In genomic region chr15:84883916-84884781, GRCh38 we compare ENCODE assay signal across 1 cellular context.
TF ChIP-seq lines count a peak whose summit lies in the region.

A gene with protein sequence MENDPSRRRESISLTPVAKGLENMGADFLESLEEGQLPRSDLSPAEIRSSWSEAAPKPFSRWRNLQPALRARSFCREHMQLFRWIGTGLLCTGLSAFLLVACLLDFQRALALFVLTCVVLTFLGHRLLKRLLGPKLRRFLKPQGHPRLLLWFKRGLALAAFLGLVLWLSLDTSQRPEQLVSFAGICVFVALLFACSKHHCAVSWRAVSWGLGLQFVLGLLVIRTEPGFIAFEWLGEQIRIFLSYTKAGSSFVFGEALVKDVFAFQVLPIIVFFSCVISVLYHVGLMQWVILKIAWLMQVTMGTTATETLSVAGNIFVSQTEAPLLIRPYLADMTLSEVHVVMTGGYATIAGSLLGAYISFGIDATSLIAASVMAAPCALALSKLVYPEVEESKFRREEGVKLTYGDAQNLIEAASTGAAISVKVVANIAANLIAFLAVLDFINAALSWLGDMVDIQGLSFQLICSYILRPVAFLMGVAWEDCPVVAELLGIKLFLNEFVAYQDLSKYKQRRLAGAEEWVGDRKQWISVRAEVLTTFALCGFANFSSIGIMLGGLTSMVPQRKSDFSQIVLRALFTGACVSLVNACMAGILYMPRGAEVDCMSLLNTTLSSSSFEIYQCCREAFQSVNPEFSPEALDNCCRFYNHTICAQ (plus strand): TSS chr15:84884662. CDS start chr15:84887761, 3,099 bp downstream.

TF ChIP-seq in HepG2, 621 proteins besides CTCF, POLR2A, EP300 and RAD21 (continues in another document):
- TF ChIP-seq KDM3A (CRISPR knock-in tag; IDR thresholded peaks at IDR 0.05; ENCODE audit: low read depth) (no peak), ZNF3 (CRISPR knock-in tag; IDR thresholded peaks at IDR 0.05) (no peak), CREM (IDR thresholded peaks at IDR 0.05) (0 out of 2 replicates have a peak, but pooled peaks have one; percentile 28), CREM (CRISPR knock-in tag; IDR thresholded peaks at IDR 0.05) (no peak), ZNF501 (CRISPR knock-in tag; IDR thresholded peaks at IDR 0.05) (peak; percentile 33; the same call in 1 of the 2 replicates), FOSL1 (CRISPR knock-in tag; IDR thresholded peaks at IDR 0.05; ENCODE audit: borderline replicate concordance) (no peak), NFRKB (IDR thresholded peaks at IDR 0.05) (no peak), HNF4A (CRISPR knock-in tag; IDR thresholded peaks at IDR 0.05) (peak; percentile 95), ZNF331 (CRISPR knock-in tag; IDR thresholded peaks at IDR 0.05) (0 out of 2 replicates have a peak, but pooled peaks have one; percentile 26), ZNF607 (CRISPR knock-in tag; IDR thresholded peaks at IDR 0.05; ENCODE audit: borderline replicate concordance) (peak; percentile 43; the same call in 1 of the 2 replicates), RXRA (CRISPR knock-in tag; IDR thresholded peaks at IDR 0.05) (peak; percentile 51; the same call in 1 of the 2 replicates), HOXA3 (CRISPR knock-in tag; IDR thresholded peaks at IDR 0.05) (peak; percentile 29; the same call in 1 of the 2 replicates), ESRRA (CRISPR knock-in tag; IDR thresholded peaks at IDR 0.05; ENCODE audit: low read depth) (peak; percentile 82; the same call in 1 of the 2 replicates), KDM6A (CRISPR knock-in tag; IDR thresholded peaks at IDR 0.05; ENCODE audit: low read depth) (peak; percentile 42; the same call in 1 of the 2 replicates), SAP130 (CRISPR knock-in tag; IDR thresholded peaks at IDR 0.05; ENCODE audit: low read depth) (peak; percentile 85), SRY (CRISPR knock-in tag; IDR thresholded peaks at IDR 0.05) (0 out of 2 replicates have a peak, but pooled peaks have one; percentile 42), TFAP4 (IDR thresholded peaks at IDR 0.05; ENCODE audit: borderline replicate concordance, low read depth) (peak; percentile 51; the same call in 1 of the 2 replicates), PITX1 (CRISPR knock-in tag; IDR thresholded peaks at IDR 0.05) (peak; percentile 78; the same call in 1 of the 2 replicates), HMG20A (CRISPR knock-in tag; IDR thresholded peaks at IDR 0.05; ENCODE audit: borderline replicate concordance) (peak; percentile 41; the same call in 1 of the 2 replicates), ZSCAN12 (CRISPR knock-in tag; IDR thresholded peaks at IDR 0.05) (no peak), ZNF589 (CRISPR knock-in tag; conservative IDR thresholded peaks at IDR 0.05) (0 out of 2 replicates have a peak, but pooled peaks have one; percentile 13), GLI4 (CRISPR knock-in tag; IDR thresholded peaks at IDR 0.05; ENCODE audit: borderline replicate concordance) (no peak), LCORL (IDR thresholded peaks at IDR 0.05) (no peak), LCORL (CRISPR knock-in tag; IDR thresholded peaks at IDR 0.05) (peak; percentile 74; the same call in 1 of the 2 replicates), HHEX (CRISPR knock-in tag; IDR thresholded peaks at IDR 0.05) (peak; percentile 48; the same call in 1 of the 2 replicates), SNAPC5 (CRISPR knock-in tag; IDR thresholded peaks at IDR 0.05; ENCODE audit: borderline replicate concordance) (no peak), ZNF317 (CRISPR knock-in tag; IDR thresholded peaks at IDR 0.05) (0 out of 2 replicates have a peak, but pooled peaks have one; percentile 26), MIER2 (CRISPR knock-in tag; IDR thresholded peaks at IDR 0.05) (0 out of 2 replicates have a peak, but pooled peaks have one; percentile 33), ZFX (CRISPR knock-in tag; IDR thresholded peaks at IDR 0.05; ENCODE audit: low read depth) (peak; percentile 74), ELF3 (CRISPR knock-in tag; IDR thresholded peaks at IDR 0.05) (peak; percentile 64), BHLHE40 (IDR thresholded peaks at IDR 0.05; ENCODE audit: low read length) (0 out of 2 replicates have a peak, but pooled peaks have one; percentile 15), NR2C2 (CRISPR knock-in tag; IDR thresholded peaks at IDR 0.05; ENCODE audit: borderline replicate concordance) (0 out of 2 replicates have a peak, but pooled peaks have one; percentile 41), ZNF687 (CRISPR knock-in tag; IDR thresholded peaks at IDR 0.05) (peak; percentile 79), BRF2 (CRISPR knock-in tag; IDR thresholded peaks at IDR 0.05) (0 out of 2 replicates have a peak, but pooled peaks have one; percentile 31), BORCS8-MEF2B (CRISPR knock-in tag; IDR thresholded peaks at IDR 0.05) (0 out of 2 replicates have a peak, but pooled peaks have one; percentile 14), GATAD2A (CRISPR knock-in tag; IDR thresholded peaks at IDR 0.05) (peak; percentile 64), ZMYM4 (CRISPR knock-in tag; IDR thresholded peaks at IDR 0.05) (peak; percentile 44; the same call in 1 of the 2 replicates), RARA (CRISPR knock-in tag; IDR thresholded peaks at IDR 0.05) (peak; percentile 62; the same call in 1 of the 2 replicates), HOXA9 (CRISPR knock-in tag; IDR thresholded peaks at IDR 0.05; ENCODE audit: borderline replicate concordance) (no peak), ZKSCAN8 (CRISPR knock-in tag; IDR thresholded peaks at IDR 0.05; ENCODE audit: borderline replicate concordance) (no peak), ZBTB10 (CRISPR knock-in tag; IDR thresholded peaks at IDR 0.05; ENCODE audit: borderline replicate concordance) (no peak)
- TF ChIP-seq, protein P1, sequence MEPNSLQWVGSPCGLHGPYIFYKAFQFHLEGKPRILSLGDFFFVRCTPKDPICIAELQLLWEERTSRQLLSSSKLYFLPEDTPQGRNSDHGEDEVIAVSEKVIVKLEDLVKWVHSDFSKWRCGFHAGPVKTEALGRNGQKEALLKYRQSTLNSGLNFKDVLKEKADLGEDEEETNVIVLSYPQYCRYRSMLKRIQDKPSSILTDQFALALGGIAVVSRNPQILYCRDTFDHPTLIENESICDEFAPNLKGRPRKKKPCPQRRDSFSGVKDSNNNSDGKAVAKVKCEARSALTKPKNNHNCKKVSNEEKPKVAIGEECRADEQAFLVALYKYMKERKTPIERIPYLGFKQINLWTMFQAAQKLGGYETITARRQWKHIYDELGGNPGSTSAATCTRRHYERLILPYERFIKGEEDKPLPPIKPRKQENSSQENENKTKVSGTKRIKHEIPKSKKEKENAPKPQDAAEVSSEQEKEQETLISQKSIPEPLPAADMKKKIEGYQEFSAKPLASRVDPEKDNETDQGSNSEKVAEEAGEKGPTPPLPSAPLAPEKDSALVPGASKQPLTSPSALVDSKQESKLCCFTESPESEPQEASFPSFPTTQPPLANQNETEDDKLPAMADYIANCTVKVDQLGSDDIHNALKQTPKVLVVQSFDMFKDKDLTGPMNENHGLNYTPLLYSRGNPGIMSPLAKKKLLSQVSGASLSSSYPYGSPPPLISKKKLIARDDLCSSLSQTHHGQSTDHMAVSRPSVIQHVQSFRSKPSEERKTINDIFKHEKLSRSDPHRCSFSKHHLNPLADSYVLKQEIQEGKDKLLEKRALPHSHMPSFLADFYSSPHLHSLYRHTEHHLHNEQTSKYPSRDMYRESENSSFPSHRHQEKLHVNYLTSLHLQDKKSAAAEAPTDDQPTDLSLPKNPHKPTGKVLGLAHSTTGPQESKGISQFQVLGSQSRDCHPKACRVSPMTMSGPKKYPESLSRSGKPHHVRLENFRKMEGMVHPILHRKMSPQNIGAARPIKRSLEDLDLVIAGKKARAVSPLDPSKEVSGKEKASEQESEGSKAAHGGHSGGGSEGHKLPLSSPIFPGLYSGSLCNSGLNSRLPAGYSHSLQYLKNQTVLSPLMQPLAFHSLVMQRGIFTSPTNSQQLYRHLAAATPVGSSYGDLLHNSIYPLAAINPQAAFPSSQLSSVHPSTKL (CRISPR knock-in tag; IDR thresholded peaks at IDR 0.05) = peak; percentile 76
- TF ChIP-seq, protein P2, sequence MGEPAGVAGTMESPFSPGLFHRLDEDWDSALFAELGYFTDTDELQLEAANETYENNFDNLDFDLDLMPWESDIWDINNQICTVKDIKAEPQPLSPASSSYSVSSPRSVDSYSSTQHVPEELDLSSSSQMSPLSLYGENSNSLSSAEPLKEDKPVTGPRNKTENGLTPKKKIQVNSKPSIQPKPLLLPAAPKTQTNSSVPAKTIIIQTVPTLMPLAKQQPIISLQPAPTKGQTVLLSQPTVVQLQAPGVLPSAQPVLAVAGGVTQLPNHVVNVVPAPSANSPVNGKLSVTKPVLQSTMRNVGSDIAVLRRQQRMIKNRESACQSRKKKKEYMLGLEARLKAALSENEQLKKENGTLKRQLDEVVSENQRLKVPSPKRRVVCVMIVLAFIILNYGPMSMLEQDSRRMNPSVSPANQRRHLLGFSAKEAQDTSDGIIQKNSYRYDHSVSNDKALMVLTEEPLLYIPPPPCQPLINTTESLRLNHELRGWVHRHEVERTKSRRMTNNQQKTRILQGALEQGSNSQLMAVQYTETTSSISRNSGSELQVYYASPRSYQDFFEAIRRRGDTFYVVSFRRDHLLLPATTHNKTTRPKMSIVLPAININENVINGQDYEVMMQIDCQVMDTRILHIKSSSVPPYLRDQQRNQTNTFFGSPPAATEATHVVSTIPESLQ (CRISPR knock-in tag; conservative IDR thresholded peaks at IDR 0.05) = no peak
- TF ChIP-seq, protein P3, sequence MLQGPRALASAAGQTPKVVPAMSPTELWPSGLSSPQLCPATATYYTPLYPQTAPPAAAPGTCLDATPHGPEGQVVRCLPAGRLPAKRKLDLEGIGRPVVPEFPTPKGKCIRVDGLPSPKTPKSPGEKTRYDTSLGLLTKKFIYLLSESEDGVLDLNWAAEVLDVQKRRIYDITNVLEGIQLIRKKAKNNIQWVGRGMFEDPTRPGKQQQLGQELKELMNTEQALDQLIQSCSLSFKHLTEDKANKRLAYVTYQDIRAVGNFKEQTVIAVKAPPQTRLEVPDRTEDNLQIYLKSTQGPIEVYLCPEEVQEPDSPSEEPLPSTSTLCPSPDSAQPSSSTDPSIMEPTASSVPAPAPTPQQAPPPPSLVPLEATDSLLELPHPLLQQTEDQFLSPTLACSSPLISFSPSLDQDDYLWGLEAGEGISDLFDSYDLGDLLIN (CRISPR knock-in tag; IDR thresholded peaks at IDR 0.05; ENCODE audit: borderline replicate concordance) = no peak
- TF ChIP-seq, protein P4, sequence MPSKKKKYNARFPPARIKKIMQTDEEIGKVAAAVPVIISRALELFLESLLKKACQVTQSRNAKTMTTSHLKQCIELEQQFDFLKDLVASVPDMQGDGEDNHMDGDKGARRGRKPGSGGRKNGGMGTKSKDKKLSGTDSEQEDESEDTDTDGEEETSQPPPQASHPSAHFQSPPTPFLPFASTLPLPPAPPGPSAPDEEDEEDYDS (CRISPR knock-in tag; IDR thresholded peaks at IDR 0.05) = peak; percentile 49; the same call in 1 of the 2 replicates
